In the genomic region with DNA sequence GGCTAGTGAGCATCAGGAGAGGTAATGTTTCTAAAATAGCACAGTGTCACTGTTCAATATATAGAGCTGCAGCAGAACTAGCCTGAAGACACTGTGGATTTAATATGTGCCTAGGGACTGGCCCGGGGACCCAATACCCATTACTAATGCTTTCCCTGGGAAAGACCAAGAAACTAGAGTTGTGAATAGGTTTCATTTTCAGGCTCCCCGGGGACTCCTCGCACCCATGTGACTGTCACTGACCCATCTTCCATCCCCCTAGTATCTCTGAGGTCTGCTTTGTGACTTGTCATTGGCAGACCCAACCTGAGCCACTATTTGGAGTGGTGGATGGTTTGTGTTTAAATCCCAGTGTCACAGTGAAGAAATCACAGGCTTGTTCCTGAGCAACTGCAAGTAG, we compare ENCODE assay signal across 14 cellular contexts.
A peak's percentile ranks its signal among the peaks of the same experiment; 100 is the strongest.
DNase-seq lines count a peak whose midpoint lies in the region; ATAC-seq and TF ChIP-seq lines count a peak whose summit lies in the region.
"Had no signal": no experiment of that assay in that cellular context is flagged by ENCODE, and none has a peak within 500 bp of the region (broad histone marks: within the 10 kb centered on the region; RNA-seq: fewer than 3 reads in every experiment).

No MANE protein-coding gene starts in this region.

- H3K27ac ChIP-seq in stomach: no peak overlapping the region
- H3K27ac ChIP-seq: 22Rv1 had no signal

- no peak overlapping the region for H3K4me3 ChIP-seq in stomach
- H3K4me3 ChIP-seq: smooth muscle cell had no signal

- TF ChIP-seq CTCF in stomach (IDR thresholded peaks at IDR 0.05): no peak

- H3K27ac Mint-ChIP-seq in activated naive CD8-positive, alpha-beta T cell treated with anti-CD3 and anti-CD28 coated beads, Interleukin-2, amount 50 U/mL, for 24 hours: no peak overlapping the region
- no peak overlapping the region for H3K27ac Mint-ChIP-seq in activated naive CD8-positive, alpha-beta T cell treated with anti-CD3 and anti-CD28 coated beads for 36 hours
- H3K27ac Mint-ChIP-seq in stimulated activated memory B cell treated with anti-CD40 and anti-IgM and Interleukin-4, amounts not matched to agents 10 μg/mL and 1 μg/mL and 100 μg/mL, for 72 hours: no peak overlapping the region
- H3K27ac Mint-ChIP-seq: CD4-positive, CD25-positive, alpha-beta regulatory T cell had no signal

- no peaks in the 10 kb centered on the region for H3K36me3 ChIP-seq in stomach

- DNase-seq in activated naive CD8-positive, alpha-beta T cell treated with anti-CD3 and anti-CD28 coated beads, Interleukin-2, amount 50 U/mL, for 24 hours: no peak
- DNase-seq in activated naive CD8-positive, alpha-beta T cell treated with anti-CD3 and anti-CD28 coated beads for 36 hours: no peak
- no peak for DNase-seq in NCI-H1436 treated with DMSO at 0.1 percent for 48 hours (lab: John Stamatoyannopoulos, UW)
- no peak for DNase-seq in stomach
- no peak for DNase-seq in activated T-cell treated with anti-CD3 and anti-CD28 coated beads, Interleukin-2, amount 50 U/mL, for 48 hours
- DNase-seq: activated T-cell treated with anti-CD3 and anti-CD28 coated beads, Interleukin-2, amount 50 U/mL, for 1 hour; CD4-positive, CD25-positive, alpha-beta regulatory T cell; NCI-H2171; occipital lobe had no signal

- no peak for TF ChIP-seq EP300 in stomach (IDR thresholded peaks at IDR 0.05)

- H3K27me3 Mint-ChIP-seq in activated naive CD8-positive, alpha-beta T cell treated with anti-CD3 and anti-CD28 coated beads, Interleukin-2, amount 50 U/mL, for 24 hours: no peaks in the 10 kb centered on the region
- no peaks in the 10 kb centered on the region for H3K27me3 Mint-ChIP-seq in activated naive CD8-positive, alpha-beta T cell treated with anti-CD3 and anti-CD28 coated beads for 36 hours
- no peaks in the 10 kb centered on the region for H3K27me3 Mint-ChIP-seq in stimulated activated memory B cell treated with anti-CD40 and anti-IgM and Interleukin-4, amounts not matched to agents 10 μg/mL and 1 μg/mL and 100 μg/mL, for 72 hours

- peaks cover 2% of the 10 kb centered on the region for H3K4me1 Mint-ChIP-seq in activated naive CD8-positive, alpha-beta T cell treated with anti-CD3 and anti-CD28 coated beads, Interleukin-2, amount 50 U/mL, for 24 hours
- H3K4me1 Mint-ChIP-seq in activated naive CD8-positive, alpha-beta T cell treated with anti-CD3 and anti-CD28 coated beads for 36 hours: no peaks in the 10 kb centered on the region
- H3K4me1 Mint-ChIP-seq in stimulated activated memory B cell treated with anti-CD40 and anti-IgM and Interleukin-4, amounts not matched to agents 10 μg/mL and 1 μg/mL and 100 μg/mL, for 72 hours: no peaks in the 10 kb centered on the region
- H3K4me1 Mint-ChIP-seq: CD4-positive, CD25-positive, alpha-beta regulatory T cell had no signal

- H3K9me3 Mint-ChIP-seq in activated naive CD8-positive, alpha-beta T cell treated with anti-CD3 and anti-CD28 coated beads, Interleukin-2, amount 50 U/mL, for 24 hours: no peaks in the 10 kb centered on the region
- H3K9me3 Mint-ChIP-seq in activated naive CD8-positive, alpha-beta T cell treated with anti-CD3 and anti-CD28 coated beads for 36 hours: no peaks in the 10 kb centered on the region
- no peaks in the 10 kb centered on the region for H3K9me3 Mint-ChIP-seq in stimulated activated memory B cell treated with anti-CD40 and anti-IgM and Interleukin-4, amounts not matched to agents 10 μg/mL and 1 μg/mL and 100 μg/mL, for 72 hours
- H3K9me3 Mint-ChIP-seq: CD4-positive, CD25-positive, alpha-beta regulatory T cell had no signal

- H3K27me3 ChIP-seq in stomach: no peaks in the 10 kb centered on the region

- ATAC-seq in activated naive CD8-positive, alpha-beta T cell treated with anti-CD3 and anti-CD28 coated beads, Interleukin-2, amount 50 U/mL, for 24 hours: peak; percentile 41
- ATAC-seq in GM21723 (IDR thresholded peaks at IDR 0.05; ENCODE audit: unreplicated experiment) (peak; percentile 71), HG03108 (IDR thresholded peaks at IDR 0.05; ENCODE audit: unreplicated experiment) (peak; percentile 74)
- ATAC-seq in stimulated activated memory B cell treated with anti-CD40 and anti-IgM and Interleukin-4, amounts not matched to agents 10 μg/mL and 1 μg/mL and 100 μg/mL, for 72 hours: peak; percentile 35

- TF ChIP-seq POLR2A in stomach (IDR thresholded peaks at IDR 0.05): no peak

- no peaks in the 10 kb centered on the region for H3K9me3 ChIP-seq in stomach

- no peaks in the 10 kb centered on the region for H3K4me1 ChIP-seq in stomach

- WGBS in stomach, 5 donors: 70 to 83% (median 74%) methylated on average over 3 of the region's 3 CpGs

- no peak overlapping the region for H3K4me3 Mint-ChIP-seq in activated naive CD8-positive, alpha-beta T cell treated with anti-CD3 and anti-CD28 coated beads, Interleukin-2, amount 50 U/mL, for 24 hours
- H3K4me3 Mint-ChIP-seq in activated naive CD8-positive, alpha-beta T cell treated with anti-CD3 and anti-CD28 coated beads for 36 hours: no peak overlapping the region
- H3K4me3 Mint-ChIP-seq in stimulated activated memory B cell treated with anti-CD40 and anti-IgM and Interleukin-4, amounts not matched to agents 10 μg/mL and 1 μg/mL and 100 μg/mL, for 72 hours: no peak overlapping the region
- H3K4me3 Mint-ChIP-seq: CD4-positive, CD25-positive, alpha-beta regulatory T cell had no signal

- intact Hi-C loops in stomach (cut with DNase I; ENCODE audit: low total_unique reads): no loop called here

- H3K36me3 Mint-ChIP-seq in activated naive CD8-positive, alpha-beta T cell treated with anti-CD3 and anti-CD28 coated beads, Interleukin-2, amount 50 U/mL, for 24 hours (ENCODE audit: low read depth): no peaks in the 10 kb centered on the region
- no peaks in the 10 kb centered on the region for H3K36me3 Mint-ChIP-seq in activated naive CD8-positive, alpha-beta T cell treated with anti-CD3 and anti-CD28 coated beads for 36 hours
- no peaks in the 10 kb centered on the region for H3K36me3 Mint-ChIP-seq in stimulated activated memory B cell treated with anti-CD40 and anti-IgM and Interleukin-4, amounts not matched to agents 10 μg/mL and 1 μg/mL and 100 μg/mL, for 72 hours
- H3K36me3 Mint-ChIP-seq: CD4-positive, CD25-positive, alpha-beta regulatory T cell had no signal
